ENCODE assay signal across 8 cellular contexts in the genomic region with DNA sequence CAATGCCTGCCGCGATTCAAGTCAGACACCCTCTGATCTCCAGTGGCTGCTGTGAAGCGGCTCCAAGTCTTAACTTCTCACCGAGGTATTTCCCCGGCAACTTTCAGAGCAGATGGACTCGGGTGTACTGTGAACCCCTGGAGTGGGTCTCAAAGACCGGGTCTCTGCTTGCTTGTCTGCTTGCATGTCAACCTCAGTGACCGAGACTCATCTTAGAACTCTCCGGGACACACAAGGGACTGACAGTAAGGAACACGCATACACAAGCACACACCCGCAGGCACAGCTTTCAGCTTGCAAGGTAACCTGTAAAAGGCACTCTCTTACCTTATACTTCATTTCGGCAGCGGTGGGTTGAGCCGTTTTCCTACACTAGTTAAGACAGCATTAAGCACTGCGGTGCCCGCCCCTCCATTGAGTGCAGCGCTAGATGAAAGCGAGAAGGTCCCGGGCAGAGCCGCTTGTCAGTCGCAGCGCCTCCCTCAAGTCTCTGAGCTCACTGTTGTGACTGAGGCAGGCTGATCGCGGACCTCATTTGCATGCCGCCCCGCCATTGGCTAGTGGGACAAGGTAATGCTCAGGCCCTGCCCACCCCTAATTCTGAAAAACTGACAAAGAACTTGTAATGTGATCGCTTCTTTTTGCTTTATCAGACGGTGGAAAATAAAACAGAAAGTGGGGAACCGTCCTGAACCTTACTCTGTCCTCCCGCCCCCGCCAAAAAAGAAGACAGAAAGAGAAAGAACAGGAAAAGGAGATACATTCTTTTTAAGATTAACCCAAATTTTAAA. TPM values are rescaled to one million over a fixed set of nuclear protein-coding genes. Genes with fewer than 3 reads are reported as not detected.
DNase-seq lines count a peak whose midpoint lies in the region; ATAC-seq lines count a peak whose summit lies in the region.

A gene with protein sequence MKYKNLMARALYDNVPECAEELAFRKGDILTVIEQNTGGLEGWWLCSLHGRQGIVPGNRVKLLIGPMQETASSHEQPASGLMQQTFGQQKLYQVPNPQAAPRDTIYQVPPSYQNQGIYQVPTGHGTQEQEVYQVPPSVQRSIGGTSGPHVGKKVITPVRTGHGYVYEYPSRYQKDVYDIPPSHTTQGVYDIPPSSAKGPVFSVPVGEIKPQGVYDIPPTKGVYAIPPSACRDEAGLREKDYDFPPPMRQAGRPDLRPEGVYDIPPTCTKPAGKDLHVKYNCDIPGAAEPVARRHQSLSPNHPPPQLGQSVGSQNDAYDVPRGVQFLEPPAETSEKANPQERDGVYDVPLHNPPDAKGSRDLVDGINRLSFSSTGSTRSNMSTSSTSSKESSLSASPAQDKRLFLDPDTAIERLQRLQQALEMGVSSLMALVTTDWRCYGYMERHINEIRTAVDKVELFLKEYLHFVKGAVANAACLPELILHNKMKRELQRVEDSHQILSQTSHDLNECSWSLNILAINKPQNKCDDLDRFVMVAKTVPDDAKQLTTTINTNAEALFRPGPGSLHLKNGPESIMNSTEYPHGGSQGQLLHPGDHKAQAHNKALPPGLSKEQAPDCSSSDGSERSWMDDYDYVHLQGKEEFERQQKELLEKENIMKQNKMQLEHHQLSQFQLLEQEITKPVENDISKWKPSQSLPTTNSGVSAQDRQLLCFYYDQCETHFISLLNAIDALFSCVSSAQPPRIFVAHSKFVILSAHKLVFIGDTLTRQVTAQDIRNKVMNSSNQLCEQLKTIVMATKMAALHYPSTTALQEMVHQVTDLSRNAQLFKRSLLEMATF (minus strand): TSS at position 492 of the 791 bp plus-strand sequence. CDS start 153 bp downstream, at position 339.

- H3K27ac Mint-ChIP-seq in activated CD4-positive, alpha-beta T cell treated with anti-CD3 and anti-CD28 coated beads, Interleukin-2, amount 10 ng/mL, durations not matched to agents 7 days and 5 days = peak within 1 kb of the TSS; percentile 99

- peak within 1 kb of the TSS; percentile 85 for H3K4me3 Mint-ChIP-seq in activated CD4-positive, alpha-beta T cell treated with anti-CD3 and anti-CD28 coated beads, Interleukin-2, amount 10 ng/mL, durations not matched to agents 7 days and 5 days

- ATAC-seq in GM19328 (IDR thresholded peaks at IDR 0.05; ENCODE audit: unreplicated experiment) (peak; percentile 99), HG03520 (IDR thresholded peaks at IDR 0.05; ENCODE audit: unreplicated experiment) (peak; percentile 99)

- peak within 1 kb of the TSS; percentile 83 for H3K4me2 ChIP-seq in BLaER1

- CTCF ChIA-PET in activated CD4-positive, alpha-beta T cell treated with anti-CD3 and anti-CD28 coated beads, Interleukin-2, amount 10 ng/mL, durations not matched to agents 7 days and 5 days (lab: Charles Lee) = interaction anchor here (0.9 to 4.4 kb wide), 7 partner anchors 10 to 43 kb away, joined by 3 to 14 read pairs (median 4); no protein-coding TSS in a partner anchor

- H3K27me3 ChIP-seq in BLaER1 = no peaks in the 10 kb centered on the region

- H3K9me3 ChIP-seq in BLaER1 = no peaks in the 10 kb centered on the region

- H3K4me1 ChIP-seq in BLaER1 = peaks cover 17% of the 10 kb centered on the region

- H3K36me3 Mint-ChIP-seq in activated CD4-positive, alpha-beta T cell treated with anti-CD3 and anti-CD28 coated beads, Interleukin-2, amount 10 ng/mL, durations not matched to agents 7 days and 5 days (ENCODE audit: low read depth) = peaks cover 20% of the 10 kb centered on the region

- DNase-seq in NCI-H69 (lab: John Stamatoyannopoulos, UW) (peak; percentile 95), dedifferentiated amniotic fluid mesenchymal stem cell (ENCODE audit: extremely low spot score) (peak; percentile 97), left kidney (ENCODE audit: low read depth, low spot score) (peak; percentile 99)
- peak; percentile 97 for DNase-seq in activated CD4-positive, alpha-beta T cell treated with anti-CD3 and anti-CD28 coated beads, Interleukin-2, amount 10 ng/mL, durations not matched to agents 7 days and 5 days
- peak; percentile 93 to 94 for DNase-seq in stimulated activated CD4-positive, alpha-beta T cell treated with anti-CD3 and anti-CD28 coated beads, Interleukin-2, amount 100 ng/mL, for 24 hours

- H3K27ac ChIP-seq in BLaER1 = peak within 1 kb of the TSS; percentile 70; the same call in 1 of the 2 replicates

- H3K9me3 Mint-ChIP-seq in activated CD4-positive, alpha-beta T cell treated with anti-CD3 and anti-CD28 coated beads, Interleukin-2, amount 10 ng/mL, durations not matched to agents 7 days and 5 days = peaks cover 3% of the 10 kb centered on the region

- H3K9ac ChIP-seq in BLaER1 = peak within 1 kb of the TSS; percentile 76

- H3K27me3 Mint-ChIP-seq in activated CD4-positive, alpha-beta T cell treated with anti-CD3 and anti-CD28 coated beads, Interleukin-2, amount 10 ng/mL, durations not matched to agents 7 days and 5 days = no peaks in the 10 kb centered on the region

- H3K36me3 ChIP-seq in BLaER1 = no peaks in the 10 kb centered on the region

- peaks cover 74% of the 10 kb centered on the region for H3K4me1 Mint-ChIP-seq in activated CD4-positive, alpha-beta T cell treated with anti-CD3 and anti-CD28 coated beads, Interleukin-2, amount 10 ng/mL, durations not matched to agents 7 days and 5 days

- H3K4me3 ChIP-seq in BLaER1 = peak within 1 kb of the TSS; percentile 66

- POLR2A ChIA-PET in activated CD4-positive, alpha-beta T cell treated with anti-CD3 and anti-CD28 coated beads, Interleukin-2, amount 10 ng/mL, durations not matched to agents 7 days and 5 days (lab: Charles Lee) = no interaction called here

- H4K20me1 ChIP-seq in BLaER1 = no peaks in the 10 kb centered on the region

RNA-seq across cellular contexts. Expression of the gene that starts here (rescaled TPM):
- 10 to 100 TPM; 42.7 to 47.7 TPM for total RNA-seq in activated CD4-positive, alpha-beta T cell treated with anti-CD3 and anti-CD28 coated beads, Interleukin-2, amount 10 ng/mL, durations not matched to agents 7 days and 5 days

Comparison
In these comparisons a context has a peak if more than half of its experiments do, and no peak if none do; other contexts are left out.
1. Peak in every context shown above with its lines: DNase-seq, ATAC-seq, H3K4me3 ChIP-seq and H3K27ac ChIP-seq.